ENCODE assay signal across 23 cellular contexts in the genomic region with DNA sequence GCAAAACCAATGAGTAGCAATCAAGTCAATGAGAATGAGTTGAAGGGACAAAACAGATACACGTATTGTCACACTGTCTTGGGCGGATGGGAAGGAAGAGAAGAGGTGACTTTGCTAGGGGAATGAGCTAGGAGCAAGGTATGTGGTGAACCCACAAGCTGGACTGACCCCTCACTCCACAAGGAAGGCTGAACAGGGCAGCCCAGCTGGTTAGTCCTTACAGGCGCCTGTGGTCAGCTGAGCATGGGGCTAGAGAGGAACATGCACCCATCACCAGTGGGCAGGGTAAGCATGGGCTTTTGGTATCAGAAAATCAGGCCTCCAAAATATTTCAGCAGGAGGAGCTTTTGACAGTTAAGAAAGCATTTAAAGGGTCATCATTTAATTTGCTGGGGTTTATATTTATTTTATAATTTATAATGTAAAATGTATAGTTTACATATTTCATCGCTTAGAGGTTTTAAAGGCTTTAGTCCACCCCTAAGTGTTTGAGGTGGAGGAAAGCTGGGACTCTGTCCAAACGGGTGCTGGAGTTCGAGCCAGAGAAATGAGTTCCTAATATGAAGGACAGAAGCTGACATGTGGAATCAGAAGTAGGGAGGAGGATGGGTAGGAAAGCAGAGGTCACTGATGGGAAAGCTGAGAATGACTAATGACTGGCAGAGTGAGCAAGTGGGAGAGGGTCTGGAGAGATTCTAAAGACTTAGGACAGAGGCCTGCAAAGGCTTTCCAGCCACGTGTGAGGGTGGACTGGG. TPM values are rescaled to one million over a fixed set of nuclear protein-coding genes. Genes with fewer than 3 reads are reported as not detected.
DNase-seq lines count a peak whose midpoint lies in the region; ATAC-seq, FAIRE-seq and TF ChIP-seq lines count a peak whose summit lies in the region.
"Had no signal": no experiment of that assay in that cellular context is flagged by ENCODE, and none has a peak within 500 bp of the region (broad histone marks: within the 10 kb centered on the region; RNA-seq: fewer than 3 reads in every experiment).

No MANE protein-coding gene starts in this region.

- no peak for TF ChIP-seq EP300 in H1 (IDR thresholded peaks at IDR 0.05; ENCODE audit: borderline replicate concordance in 1 of 2, low read depth in 2 of 2, low read length in 2 of 2)

- in situ Hi-C loops in IMR-90 (cut with MboI; ENCODE audit: low sequenced_read_pairs), result no loop called here

- TF ChIP-seq POLR2A in breast epithelium (IDR thresholded peaks at IDR 0.05) (no peak), IMR-90 (IDR thresholded peaks at IDR 0.05; ENCODE audit: low read depth, low read length) (no peak), H1 (IDR thresholded peaks at IDR 0.05; ENCODE audit: control extremely low read depth in 1 of 2, low read depth in 2 of 2, low read length in 2 of 2) (no peak)

- H3K4me1 ChIP-seq in breast epithelium (no peaks in the 10 kb centered on the region), IMR-90 (ENCODE audit: control insufficient read depth, insufficient read depth, low read length) (peaks cover 25% of the 10 kb centered on the region), H1 (replicated peaks in 1 of 4; ENCODE audit: control insufficient read depth in 3 of 4, insufficient read depth in 4 of 4, low read length in 3 of 4) (peaks cover 0 to 8% (median 2%) of the 10 kb centered on the region in 4 experiments; a peak in 3 of 7 replicates)

- no peak overlapping the region for H2AK9ac ChIP-seq in IMR-90 (replicated peaks; ENCODE audit: low read depth, low read length, poor library complexity)

- H2BK15ac ChIP-seq in IMR-90 (ENCODE audit: low read depth, low read length) (peak overlapping the region; percentile 36; the same call in 1 of the 3 replicates), H1 (ENCODE audit: low read length) (0 out of 2 replicates have a peak overlapping the region, but pooled peaks have one; percentile 14)

- DNase-seq in MCF 10A (ENCODE audit: unreplicated experiment) (no peak), breast epithelium (ENCODE audit: low spot score in 2 of 2) (no peak), IMR-90 (peak; percentile 62), H1 (ENCODE audit: low read depth in 1 of 2, low spot score in 2 of 2) (no peak), naive B cell (no peak), NCI-H82 treated with DMSO at 0.1 percent for 48 hours (lab: John Stamatoyannopoulos, UW; ENCODE audit: unreplicated experiment) (no peak), T-helper 2 cell (no peak)
- DNase-seq: 8988T, DMS 273 treated with DMSO at 0.1 percent for 48 hours, DND-41, NCI-H1105, NCI-H1694, NCI-H510A treated with DMSO at 0.1 percent for 48 hours, NCI-H774, PC-3, RPMI8226, SJCRH30 had no signal

- peak overlapping the region; percentile 72 for H2BK20ac ChIP-seq in IMR-90 (ENCODE audit: low read depth, low read length)
- H2BK20ac ChIP-seq in H1 (ENCODE audit: low read length), result 0 out of 2 replicates have a peak overlapping the region, but pooled peaks have one; percentile 15

- H3K14ac ChIP-seq in IMR-90 (replicated peaks; ENCODE audit: low read depth, low read length) (0 out of 2 replicates have a peak overlapping the region, but pooled peaks have one; percentile 49), H1 (ENCODE audit: insufficient read length) (no peak overlapping the region)

- no peaks in the 10 kb centered on the region for H3K79me2 ChIP-seq in H1 (ENCODE audit: control insufficient read depth in 1 of 2, insufficient read depth in 2 of 2, low read length in 2 of 2)

- POLR2A ChIA-PET in MCF 10A (lab: Yijun Ruan, JAX), result interaction anchor here (0.5 to 3.4 kb wide), 8 partner anchors 8 to 566 kb away, joined by 3 to 15 read pairs (median 5); a partner anchor contains a TSS
- POLR2A ChIA-PET in IMR-90 (lab: Charles Lee; ENCODE audit: unreplicated experiment), result no interaction called here
- POLR2A ChIA-PET in H1 (lab: Charles Lee; ENCODE audit: partially characterized antibody), result interaction anchor here (1.2 kb wide), 2 partner anchors 8 to 22 kb away, joined by 3 read pairs; a partner anchor contains a TSS

- H2BK5ac ChIP-seq in IMR-90 (ENCODE audit: low read depth, low read length, poor library complexity, severe bottlenecking) (no peak overlapping the region), H1 (ENCODE audit: low read depth, low read length) (peak overlapping the region; percentile 45; the same call in 1 of the 2 replicates)

- H3K23me2 ChIP-seq in H1 (ENCODE audit: low read depth, low read length), result no peaks in the 10 kb centered on the region

- no peak overlapping the region for H3K27ac ChIP-seq in breast epithelium
- H3K27ac ChIP-seq in IMR-90 (ENCODE audit: insufficient read depth, low read length), result peak overlapping the region; percentile 60; the same call in 1 of the 2 replicates
- no peak overlapping the region for H3K27ac ChIP-seq in H1 (ENCODE audit: low read depth, low read length)
- H3K27ac ChIP-seq: SJCRH30 had no signal

- H3K4me3 Mint-ChIP-seq in MCF 10A (ENCODE audit: unreplicated experiment) (no peak overlapping the region), naive B cell (no peak overlapping the region)

- H4K20me1 ChIP-seq in IMR-90 (ENCODE audit: insufficient read depth, low read length) (no peaks in the 10 kb centered on the region), H1 (replicated peaks in 1 of 2; ENCODE audit: control insufficient read depth in 1 of 2, insufficient read depth in 2 of 2, low read length in 2 of 2) (no peaks in the 10 kb centered on the region)

- no peaks in the 10 kb centered on the region for H3K36me3 ChIP-seq in breast epithelium
- no peaks in the 10 kb centered on the region for H3K36me3 ChIP-seq in IMR-90 (ENCODE audit: control insufficient read depth, insufficient read depth, low read length)
- H3K36me3 ChIP-seq in H1 (ENCODE audit: control insufficient read depth in 2 of 4, insufficient read depth in 4 of 4, low read length in 3 of 4), result no peaks in the 10 kb centered on the region
- H3K36me3 ChIP-seq: HAP-1, SJCRH30 had no signal

- WGBS in IMR-90 (ENCODE audit: extremely low coverage in 2 of 2, insufficient read length in 1 of 2), 2 experiments, result 33% methylated on average over 1 of the region's 7 CpGs; no CpG with 5 or more reads in 1 of the 2 experiments
- 88% methylated on average over 7 of the region's 7 CpGs; no CpG with 5 or more reads in 1 of the 2 experiments for WGBS in H1 (ENCODE audit: extremely low coverage in 1 of 2, insufficient coverage in 1 of 2, insufficient read length in 1 of 2, insufficient replicate concordance in 2 of 2, low coverage in 1 of 2, low lambda C conversion rate in 2 of 2, missing lambda C conversion rate in 1 of 2), 2 experiments

- no peak overlapping the region for H3K56ac ChIP-seq in IMR-90 (ENCODE audit: extremely low read depth, insufficient read depth, low read length)
- H3K56ac ChIP-seq in H1 (replicated peaks; ENCODE audit: insufficient read length, low read depth, low read length), result no peak overlapping the region

- TF ChIP-seq CTCF in MCF 10A (IDR thresholded peaks at IDR 0.05; ENCODE audit: unreplicated experiment) (no peak), breast epithelium (IDR thresholded peaks at IDR 0.05) (no peak), IMR-90 (conservative IDR thresholded peaks at IDR 0.05; ENCODE audit: low read depth, low read length) (no peak), H1 (IDR thresholded peaks at IDR 0.05; ENCODE audit: control extremely low read depth in 1 of 3, insufficient read depth in 1 of 3, low read depth in 1 of 3, low read length in 3 of 3) (no peak)

- H3K4me1 Mint-ChIP-seq in MCF 10A (ENCODE audit: insufficient read depth, unreplicated experiment) (peaks cover 84% of the 10 kb centered on the region), naive B cell (peaks cover 8 to 15% (median 13%) of the 10 kb centered on the region in 3 donors)

- peak overlapping the region; percentile 31; the same call in 1 of the 2 replicates for H2AK5ac ChIP-seq in IMR-90 (ENCODE audit: low read depth, low read length)
- 0 out of 2 replicates have a peak overlapping the region, but pooled peaks have one; percentile 18 for H2AK5ac ChIP-seq in H1 (ENCODE audit: low read depth, low read length)

- intact Hi-C loops in MCF 10A (cut with micrococcal nuclease), result no loop called here
- intact Hi-C loops in breast epithelium (cut with DNase I; ENCODE audit: low total_unique reads), result loop anchor here (1.0 kb wide), 1 partner anchor 25 kb away; no protein-coding TSS in a partner anchor
- intact Hi-C loops in IMR-90 (cut with micrococcal nuclease), result no loop called here

- peaks cover 9% of the 10 kb centered on the region for H3K9me3 Mint-ChIP-seq in MCF 10A (ENCODE audit: unreplicated experiment)
- no peaks in the 10 kb centered on the region for H3K9me3 Mint-ChIP-seq in naive B cell
- H3K9me3 Mint-ChIP-seq: IgD-negative memory B cell had no signal

- no peaks in the 10 kb centered on the region for H3K27me3 Mint-ChIP-seq in MCF 10A (ENCODE audit: insufficient read depth, unreplicated experiment)
- peaks cover 7 to 11% (median 8%) of the 10 kb centered on the region in 3 donors for H3K27me3 Mint-ChIP-seq in naive B cell
- H3K27me3 Mint-ChIP-seq: IgD-negative memory B cell had no signal

- ATAC-seq in IMR-90 (ENCODE audit: low read depth), result peak; percentile 52
- no peak for ATAC-seq in naive B cell (ENCODE audit: low read depth in 2 of 2)
- no peak for ATAC-seq in GM18858 (IDR thresholded peaks at IDR 0.05; ENCODE audit: unreplicated experiment)
- ATAC-seq: PC-3 had no signal

- H4K5ac ChIP-seq in IMR-90 (ENCODE audit: low read depth, low read length) (peak overlapping the region; percentile 83), H1 (ENCODE audit: insufficient read length, low read depth, low read length) (no peak overlapping the region)

- BruUV-seq in MCF 10A (replicated peaks; lab: Mats Ljungman, UMichigan) (no TSS peak), IMR-90 (replicated peaks; lab: Mats Ljungman, UMichigan) (no TSS peak)

- H3K4me2 ChIP-seq in IMR-90 (ENCODE audit: low read depth, low read length) (no peak overlapping the region), H1 (ENCODE audit: insufficient read depth in 1 of 2, low read depth in 2 of 2, low read length in 2 of 2) (no peak overlapping the region)

- H3K9me1 ChIP-seq in IMR-90 (ENCODE audit: insufficient read depth, low read length), result peaks cover 18% of the 10 kb centered on the region

- peak overlapping the region in 1 of 2 experiments; percentile 1; a peak in 1 of 4 replicates for H4K8ac ChIP-seq in IMR-90 (ENCODE audit: low read depth in 2 of 2, low read length in 2 of 2)
- no peak overlapping the region for H4K8ac ChIP-seq in H1 (ENCODE audit: extremely low read depth, insufficient read depth, low read length)

- no peak for FAIRE-seq in H1 (lab: Jason Lieb, UNC)
- FAIRE-seq: G401.6, HTR-8/SVneo had no signal

- H3K18ac ChIP-seq in IMR-90 (ENCODE audit: low read depth, low read length) (peak overlapping the region; percentile 85), H1 (ENCODE audit: extremely low read depth, low read length) (no peak overlapping the region)

- H3K4ac ChIP-seq in IMR-90 (ENCODE audit: low read depth, low read length) (peak overlapping the region; percentile 55; the same call in 1 of the 2 replicates), H1 (replicated peaks; ENCODE audit: insufficient read length, low read depth, low read length) (no peak overlapping the region)

- H4K91ac ChIP-seq in IMR-90 (ENCODE audit: insufficient read depth, low read depth, low read length) (peak overlapping the region; percentile 19), H1 (replicated peaks; ENCODE audit: insufficient read length, low read length) (no peak overlapping the region)

- H3K27me3 ChIP-seq in breast epithelium, result no peaks in the 10 kb centered on the region
- no peaks in the 10 kb centered on the region for H3K27me3 ChIP-seq in IMR-90 (ENCODE audit: control insufficient read depth, insufficient read depth, low read length)
- no peaks in the 10 kb centered on the region for H3K27me3 ChIP-seq in H1 (replicated peaks in 1 of 4; ENCODE audit: control insufficient read depth in 3 of 4, extremely low read depth in 1 of 4, insufficient read depth in 3 of 4, low read length in 3 of 4)
- H3K27me3 ChIP-seq: SJCRH30 had no signal

- peak overlapping the region; percentile 76; the same call in 1 of the 2 replicates for H2BK12ac ChIP-seq in H1 (ENCODE audit: low read depth, low read length)

- H3K9me3 ChIP-seq in breast epithelium (no peaks in the 10 kb centered on the region), IMR-90 (ENCODE audit: control insufficient read depth, insufficient read depth, low read length) (peaks cover 2% of the 10 kb centered on the region; the same call in 1 of the 2 replicates), H1 (ENCODE audit: insufficient read depth in 2 of 2, low read depth in 1 of 2, low read length in 1 of 2) (no peaks in the 10 kb centered on the region)
- H3K9me3 ChIP-seq: HAP-1, SJCRH30 had no signal

- peak overlapping the region; percentile 82 for H3K27ac Mint-ChIP-seq in MCF 10A (ENCODE audit: low read depth, unreplicated experiment)
- H3K27ac Mint-ChIP-seq in naive B cell, result peak overlapping the region in 4 of 6 donors; percentile 0 to 65 (median 44)

- no peak overlapping the region for H2AFZ ChIP-seq in IMR-90 (replicated peaks; ENCODE audit: low read length, poor library complexity)
- 0 out of 2 replicates have a peak overlapping the region, but pooled peaks have one; percentile 50 for H2AFZ ChIP-seq in H1 (ENCODE audit: low read length)

- H3K4me3 ChIP-seq in breast epithelium, result no peak overlapping the region
- H3K4me3 ChIP-seq in IMR-90 (ENCODE audit: insufficient read depth, low read depth, low read length), result no peak overlapping the region
- no peak overlapping the region for H3K4me3 ChIP-seq in H1 (ENCODE audit: extremely low read depth in 1 of 4, insufficient read depth in 2 of 4, low read depth in 3 of 4, low read length in 4 of 4)
- H3K4me3 ChIP-seq: HAP-1, SJCRH30 had no signal

- CTCF ChIA-PET in MCF 10A (lab: Yijun Ruan, JAX), result interaction anchor here (0.7 to 6.9 kb wide), 5 partner anchors 8 to 618 kb away, joined by 3 to 77 read pairs (median 3); no protein-coding TSS in a partner anchor
- CTCF ChIA-PET in IMR-90 (lab: Yijun Ruan, JAX), result interaction anchor here (0.5 kb wide), 1 partner anchor 104 kb away, joined by 4 read pairs; no protein-coding TSS in a partner anchor
- CTCF ChIA-PET in H1 (lab: Charles Lee; ENCODE audit: partially characterized antibody), result interaction anchor here (0.5 to 3.3 kb wide), 8 partner anchors 9 to 452 kb away, joined by 3 to 24 read pairs (median 4); no protein-coding TSS in a partner anchor

- TF ChIP-seq RAD21 in IMR-90 (IDR thresholded peaks at IDR 0.05; ENCODE audit: low read length) (no peak), H1 (IDR thresholded peaks at IDR 0.05 in 1 of 2, conservative IDR thresholded peaks at IDR 0.05 in 1 of 2; ENCODE audit: low read depth in 2 of 2, low read length in 2 of 2) (no peak)

- H3K9ac ChIP-seq in IMR-90 (ENCODE audit: low read depth, low read length) (no peak overlapping the region), H1 (replicated peaks in 1 of 4; ENCODE audit: extremely low read depth in 1 of 4, low read depth in 3 of 4, low read length in 3 of 4) (no peak overlapping the region)

- H3K36me3 Mint-ChIP-seq in MCF 10A (ENCODE audit: insufficient read depth, unreplicated experiment) (peaks cover 7% of the 10 kb centered on the region), naive B cell (no peaks in the 10 kb centered on the region)
- H3K36me3 Mint-ChIP-seq: IgD-negative memory B cell had no signal

- dilution Hi-C loops in IMR-90 (cut with HindIII; ENCODE audit: low sequenced_read_pairs, unreplicated experiment), result no loop called here

- H2BK120ac ChIP-seq in IMR-90 (ENCODE audit: low read depth, low read length) (peak overlapping the region; percentile 36), H1 (replicated peaks; ENCODE audit: low read depth, low read length) (no peak overlapping the region)

- H3K79me1 ChIP-seq in IMR-90 (ENCODE audit: low read depth in 1 of 2, low read length in 2 of 2) (no peaks in the 10 kb centered on the region), H1 (ENCODE audit: low read depth, low read length) (no peaks in the 10 kb centered on the region)

- H3K23ac ChIP-seq in IMR-90 (ENCODE audit: low read depth, low read length), result no peak overlapping the region
- no peak overlapping the region for H3K23ac ChIP-seq in H1 (ENCODE audit: insufficient read length)

RNA-seq across cellular contexts. Expression of a gene that starts 22.0 kb away (rescaled TPM):
- total RNA-seq in MCF 10A (2022) (123 and 136 TPM in 2 replicates), breast epithelium (10 to 100 TPM; 42.6 to 50.1 (median 48.8) TPM), IMR-90 (2012; rRNA removed) (52.5 and 83.3 TPM in 2 replicates)
- polyA plus RNA-seq in IMR-90 (2012; rRNA removed) (54.4 and 59.1 TPM in 2 replicates), H1 (2011; rRNA removed) (52.5 and 67.7 TPM in 2 replicates), naive B cell (ENCODE audit: low read depth in 6 of 6) (10 to 100 TPM; 27.8 to 41.2 (median 37.4) TPM)
- 32.3 and 41.6 TPM in 2 replicates for polyA plus RNA-seq in IMR-90 (2012; cell fraction: cytosol; rRNA removed)
- 95.2 and 130 TPM in 2 replicates for polyA plus RNA-seq in IMR-90 (2012; cell fraction: nucleus; rRNA removed; ENCODE audit: low replicate concordance)
- total RNA-seq in H1 (2021; fragmentation: NEBNext Ultra II Directional; extraction: Animal tissue kit (Norgen Biotek cat#: 25700)), result 52.0 and 58.0 TPM in 2 replicates
- polyA plus RNA-seq in H1 (2011; cell fraction: cytosol; rRNA removed), result 69.9 TPM
- 74.8 TPM for polyA plus RNA-seq in H1 (2011; cell fraction: nucleus; rRNA removed)
- polyA plus RNA-seq in H1 (2012, experiment 1 of 2), result 78.8 to 84.3 TPM (median 83.3 TPM) in 4 replicates
- 58.7 TPM for polyA plus RNA-seq in H1 (2012, experiment 2 of 2)
- 42.3 TPM for polyA plus RNA-seq in H1 (2013, experiment 1 of 2)
- 41.9 TPM for polyA plus RNA-seq in H1 (2013, experiment 2 of 2)
- 86.7 and 108 TPM in 2 replicates for polyA minus RNA-seq in H1 (2011; rRNA and poly(A)+ RNA removed)
- polyA minus RNA-seq in H1 (2011; cell fraction: cytosol; rRNA and poly(A)+ RNA removed), result 37.4 TPM
- 85.5 TPM for polyA minus RNA-seq in H1 (2011; cell fraction: nucleus; rRNA and poly(A)+ RNA removed)

RNA-seq across cellular contexts. Expression of a gene that starts 34.4 kb away (rescaled TPM):
- total RNA-seq in MCF 10A (2022) (not detected in 2 replicates), breast epithelium (not detected), IMR-90 (2012; rRNA removed) (not detected in 2 replicates)
- polyA plus RNA-seq in IMR-90 (2012; rRNA removed) (not detected in 2 replicates), H1 (2011; rRNA removed) (not detected in 2 replicates), naive B cell (ENCODE audit: low read depth in 6 of 6) (not detected)
- 0.03 TPM in 1 of 2 replicates, not detected in the other for polyA plus RNA-seq in IMR-90 (2012; cell fraction: cytosol; rRNA removed)
- polyA plus RNA-seq in IMR-90 (2012; cell fraction: nucleus; rRNA removed; ENCODE audit: low replicate concordance), result not detected in 2 replicates
- total RNA-seq in H1 (2021; fragmentation: NEBNext Ultra II Directional; extraction: Animal tissue kit (Norgen Biotek cat#: 25700)), result not detected in 2 replicates
- polyA plus RNA-seq in H1 (2011; cell fraction: cytosol; rRNA removed), result not detected
- polyA plus RNA-seq in H1 (2011; cell fraction: nucleus; rRNA removed), result not detected
- polyA plus RNA-seq in H1 (2012, experiment 1 of 2), result not detected in 4 replicates
- not detected for polyA plus RNA-seq in H1 (2012, experiment 2 of 2)
- not detected for polyA plus RNA-seq in H1 (2013, experiment 1 of 2)
- not detected for polyA plus RNA-seq in H1 (2013, experiment 2 of 2)
- not detected in 2 replicates for polyA minus RNA-seq in H1 (2011; rRNA and poly(A)+ RNA removed)
- not detected for polyA minus RNA-seq in H1 (2011; cell fraction: cytosol; rRNA and poly(A)+ RNA removed)
- polyA minus RNA-seq in H1 (2011; cell fraction: nucleus; rRNA and poly(A)+ RNA removed), result not detected
- total RNA-seq: PC-3, SJCRH30 had no signal
- polyA plus RNA-seq: AG04450, IgD-negative memory B cell had no signal
